ENCODE assay signal across 15 cellular contexts in genomic region chr9:5479994-5480694, GRCh38. TPM values are rescaled to one million over a fixed set of nuclear protein-coding genes. Genes with fewer than 3 reads are reported as not detected.
DNase-seq lines count a peak whose midpoint lies in the region; ATAC-seq and TF ChIP-seq lines count a peak whose summit lies in the region.
"Had no signal": no experiment of that assay in that cellular context is flagged by ENCODE, and none has a peak within 500 bp of the region (broad histone marks: within the 10 kb centered on the region; RNA-seq: fewer than 3 reads in every experiment).

No MANE protein-coding gene starts in this region.

- H3K4me3 ChIP-seq in mammary epithelial cell (replicated peaks in 1 of 3; ENCODE audit: insufficient read depth in 1 of 3, low read depth in 2 of 3, low read length in 3 of 3) (no peak overlapping the region), heart left ventricle (no peak overlapping the region)
- H3K4me3 ChIP-seq: K562 had no signal

- no peak overlapping the region for H3K4me2 ChIP-seq in mammary epithelial cell (ENCODE audit: insufficient read depth, low read depth, low read length)

- H3K36me3 Mint-ChIP-seq in MCF 10A (ENCODE audit: insufficient read depth, unreplicated experiment) (no peaks in the 10 kb centered on the region), HFFc6 (ENCODE audit: low read depth) (peaks cover 7% of the 10 kb centered on the region)
- H3K36me3 Mint-ChIP-seq: CD8-positive, alpha-beta T cell had no signal

- in situ Hi-C loops in mammary epithelial cell (cut with MboI; ENCODE audit: low sequenced_read_pairs in 2 of 2): no loop called here

- no peaks in the 10 kb centered on the region for H4K20me1 ChIP-seq in mammary epithelial cell (ENCODE audit: insufficient read depth, low read length)

- CTCF ChIA-PET in mammary epithelial cell (lab: Charles Lee; ENCODE audit: low non-redundant PET): no interaction called here
- CTCF ChIA-PET in MCF 10A (lab: Yijun Ruan, JAX): interaction anchor here (0.6 to 1.5 kb wide), 4 partner anchors 30 to 121 kb away, joined by 3 to 7 read pairs (median 4); partner anchors contain the start of gene CD274

- dilution Hi-C loops in mammary epithelial cell (cut with HindIII; ENCODE audit: low sequenced_read_pairs): no loop called here

- POLR2A ChIA-PET in MCF 10A (lab: Yijun Ruan, JAX): no interaction called here

- H3K4me1 ChIP-seq in mammary epithelial cell (ENCODE audit: insufficient read depth, low read length): no peaks in the 10 kb centered on the region
- H3K4me1 ChIP-seq in heart left ventricle: peaks cover 0 to 3% (median 0%) of the 10 kb centered on the region in 12 donors

- ATAC-seq in GM21529 (IDR thresholded peaks at IDR 0.05; ENCODE audit: unreplicated experiment) (peak; percentile 66), HG03354 (IDR thresholded peaks at IDR 0.05; ENCODE audit: poor library complexity, severe bottlenecking, unreplicated experiment) (peak; percentile 62), heart left ventricle (no peak)
- ATAC-seq: CD8-positive, alpha-beta T cell; K562 had no signal

- H3K27me3 Mint-ChIP-seq in MCF 10A (ENCODE audit: insufficient read depth, unreplicated experiment): no peaks in the 10 kb centered on the region
- H3K27me3 Mint-ChIP-seq in HFFc6 (ENCODE audit: insufficient read depth): peaks cover 3% of the 10 kb centered on the region; the same call in 1 of the 2 replicates

- H3K4me3 Mint-ChIP-seq in MCF 10A (ENCODE audit: unreplicated experiment) (no peak overlapping the region), HFFc6 (no peak overlapping the region)
- H3K4me3 Mint-ChIP-seq: CD8-positive, alpha-beta T cell had no signal

- no TSS peak for BruUV-seq in mammary epithelial cell (replicated peaks; lab: Mats Ljungman, UMichigan)
- BruUV-seq in MCF 10A (replicated peaks; lab: Mats Ljungman, UMichigan): no TSS peak

- no peaks in the 10 kb centered on the region for H3K79me2 ChIP-seq in mammary epithelial cell (ENCODE audit: insufficient read depth, low read length)

- H3K9ac ChIP-seq in mammary epithelial cell (ENCODE audit: insufficient read depth, low read length): no peak overlapping the region

- no peaks in the 10 kb centered on the region for H3K9me3 Mint-ChIP-seq in MCF 10A (ENCODE audit: unreplicated experiment)
- H3K9me3 Mint-ChIP-seq in HFFc6: peaks cover 6% of the 10 kb centered on the region; the same call in 1 of the 2 replicates
- H3K9me3 Mint-ChIP-seq: CD8-positive, alpha-beta T cell had no signal

- H3K27ac Mint-ChIP-seq in MCF 10A (ENCODE audit: low read depth, unreplicated experiment) (no peak overlapping the region), HFFc6 (no peak overlapping the region)
- H3K27ac Mint-ChIP-seq: CD8-positive, alpha-beta T cell had no signal

- intact Hi-C loops in mammary epithelial cell (cut with micrococcal nuclease) (no loop called here), MCF 10A (cut with micrococcal nuclease) (no loop called here), heart left ventricle (cut with DNase I) (no loop called here)

- H3K9me3 ChIP-seq in mammary epithelial cell (replicated peaks; ENCODE audit: insufficient read depth, low read length): no peaks in the 10 kb centered on the region
- H3K9me3 ChIP-seq in heart left ventricle: no peaks in the 10 kb centered on the region

- 96% methylated on average over 3 of the region's 3 CpGs for WGBS in mammary epithelial cell (ENCODE audit: low coverage, missing lambda C conversion rate)
- WGBS in heart left ventricle, 4 donors: 88 to 90% (median 89%) methylated on average over 3 of the region's 3 CpGs

- DNase-seq in mammary epithelial cell (no peak), MCF 10A (ENCODE audit: unreplicated experiment) (no peak), OCI-M2 (lab: John Stamatoyannopoulos, UW; ENCODE audit: unreplicated experiment) (no peak), HFFc6 (no peak), heart left ventricle (no peak), SW 1271 (lab: John Stamatoyannopoulos, UW) (no peak)
- DNase-seq: CD8-positive, alpha-beta T cell; cerebellar nuclear complex; NCI-H1105 treated with DMSO at 0.1 percent for 48 hours; retina; stimulated activated CD4-positive, alpha-beta T cell treated with anti-CD3 and anti-CD28 coated beads, Interleukin-1b, Interleukin-23, amount 100 ng/mL, for 48 hours had no signal

- H3K4me1 Mint-ChIP-seq in MCF 10A (ENCODE audit: insufficient read depth, unreplicated experiment): no peaks in the 10 kb centered on the region
- H3K4me1 Mint-ChIP-seq in HFFc6 (ENCODE audit: low read depth): 0 out of 2 replicates have a peak, but pooled peaks cover 6% of the 10 kb centered on the region

- H3K27ac ChIP-seq in mammary epithelial cell (ENCODE audit: insufficient read depth, low read depth, low read length) (no peak overlapping the region), heart left ventricle (no peak overlapping the region)

- peak overlapping the region; percentile 13 for H2AFZ ChIP-seq in mammary epithelial cell (ENCODE audit: low read depth, low read length)

- TF ChIP-seq POLR2A in heart left ventricle (IDR thresholded peaks at IDR 0.05): no peak

- no peak for TF ChIP-seq CTCF in mammary epithelial cell (conservative IDR thresholded peaks at IDR 0.05 in 1 of 2, IDR thresholded peaks at IDR 0.05 in 1 of 2; ENCODE audit: extremely low read depth in 1 of 2, insufficient read depth in 1 of 2, low read depth in 1 of 2, low read length in 2 of 2)
- no peak for TF ChIP-seq CTCF in MCF 10A (IDR thresholded peaks at IDR 0.05; ENCODE audit: unreplicated experiment)
- no peak for TF ChIP-seq CTCF in HFFc6 (IDR thresholded peaks at IDR 0.05)
- TF ChIP-seq CTCF in heart left ventricle (IDR thresholded peaks at IDR 0.05): no peak

- no peaks in the 10 kb centered on the region for H3K27me3 ChIP-seq in mammary epithelial cell (ENCODE audit: insufficient read depth, low read length)
- H3K27me3 ChIP-seq in heart left ventricle: no peaks in the 10 kb centered on the region

- H3K36me3 ChIP-seq in mammary epithelial cell (ENCODE audit: insufficient read depth, low read length) (no peaks in the 10 kb centered on the region), heart left ventricle (no peaks in the 10 kb centered on the region)

RNA-seq across cellular contexts. Expression of gene CD274, which starts 29.8 kb away (rescaled TPM):
- total RNA-seq in mammary epithelial cell: 10 to 100 TPM; 19.5 to 30.6 TPM
- polyA plus RNA-seq in mammary epithelial cell: 6.5 TPM
- not detected for polyA minus RNA-seq in mammary epithelial cell
- 1.9 and 2.6 TPM in 2 replicates for total RNA-seq in MCF 10A (2022)
- 10 to 100 TPM; 10.3 to 15.9 (median 13.0) TPM for total RNA-seq in HFFc6 (2021; fragmentation: NEBNext Ultra II Directional; extraction: Animal tissue kit (Norgen Biotek cat#: 25700))
- total RNA-seq in heart left ventricle: 10 to 100 TPM; 11.6 to 54.4 (median 15.7) TPM
- 10 to 100 TPM in 1 of 2 donors, 1 to 10 TPM in 1; 3.5 to 50.1 TPM for polyA plus RNA-seq in heart left ventricle

RNA-seq across cellular contexts. Expression of gene PDCD1LG2, which starts 30.2 kb away (rescaled TPM):
- total RNA-seq in mammary epithelial cell (10 to 100 TPM; 12.1 to 14.5 TPM), MCF 10A (2022) (1.8 and 3.2 TPM in 2 replicates), heart left ventricle (10 to 100 TPM in 1 of 9 donors, 1 to 10 TPM in 5, under 1 TPM in 3; 0.86 to 10.5 (median 1.4) TPM)
- polyA plus RNA-seq in mammary epithelial cell (7.8 TPM), heart left ventricle (under 1 TPM; 0.53 to 0.72 TPM)
- polyA minus RNA-seq in mammary epithelial cell: 5.6 TPM
- total RNA-seq in HFFc6 (2021; fragmentation: NEBNext Ultra II Directional; extraction: Animal tissue kit (Norgen Biotek cat#: 25700)): 10 to 100 TPM; 31.6 to 50.9 (median 42.6) TPM
- total RNA-seq: CD8-positive, alpha-beta T cell; K562 had no signal
- polyA plus RNA-seq: K562, neural cell had no signal

RNA-seq across cellular contexts. Expression of gene PLGRKT, which starts 42.4 kb away (rescaled TPM):
- 10 to 100 TPM; 13.3 to 31.2 TPM for total RNA-seq in mammary epithelial cell
- 15.5 TPM for polyA plus RNA-seq in mammary epithelial cell
- polyA minus RNA-seq in mammary epithelial cell: 6.5 TPM
- 21.6 and 22.5 TPM in 2 replicates for total RNA-seq in MCF 10A (2022)
- total RNA-seq in HFFc6 (2021; fragmentation: NEBNext Ultra II Directional; extraction: Animal tissue kit (Norgen Biotek cat#: 25700)): 10 to 100 TPM; 18.0 to 26.5 (median 21.4) TPM
- 10 to 100 TPM; 20.8 to 37.2 (median 31.0) TPM for total RNA-seq in heart left ventricle
- 10 to 100 TPM; 26.1 to 32.7 TPM for polyA plus RNA-seq in heart left ventricle

Comparison
In these comparisons a context has a peak if more than half of its experiments do, and no peak if none do; other contexts are left out.
1. ATAC-seq: peak in GM21529 (single experiment) and HG03354 (single experiment); none in heart left ventricle (0 of 4).